Comparison of ENCODE assay signal across 14 cellular contexts in genomic region chr9:76603448-76603895, GRCh38.
DNase-seq lines count a peak whose midpoint lies in the region; ATAC-seq and TF ChIP-seq lines count a peak whose summit lies in the region.
"Had no signal": no experiment of that assay in that cellular context is flagged by ENCODE, and none has a peak within 500 bp of the region (broad histone marks: within the 10 kb centered on the region; RNA-seq: fewer than 3 reads in every experiment).

No MANE protein-coding gene starts in this region.

- peak; percentile 53 for ATAC-seq in naive thymus-derived CD4-positive, alpha-beta T cell
- ATAC-seq in HG02973 (IDR thresholded peaks at IDR 0.05; ENCODE audit: unreplicated experiment) = no peak
- ATAC-seq in GM21526 (IDR thresholded peaks at IDR 0.05; ENCODE audit: low FRiP score, unreplicated experiment) = no peak

- no peak for TF ChIP-seq POLR2A in esophagus muscularis mucosa (IDR thresholded peaks at IDR 0.05; ENCODE audit: low read depth)

- no peak overlapping the region for H2AFZ ChIP-seq in mammary epithelial cell (ENCODE audit: low read depth, low read length)

- H3K4me3 ChIP-seq in MG63 = no peak overlapping the region
- no peak overlapping the region for H3K4me3 ChIP-seq in mammary epithelial cell (replicated peaks in 1 of 3; ENCODE audit: insufficient read depth in 1 of 3, low read depth in 2 of 3, low read length in 3 of 3)
- H3K4me3 ChIP-seq in naive thymus-derived CD4-positive, alpha-beta T cell (ENCODE audit: low read length) = no peak overlapping the region
- H3K4me3 ChIP-seq in esophagus muscularis mucosa = no peak overlapping the region
- no peak overlapping the region for H3K4me3 ChIP-seq in coronary artery
- H3K4me3 ChIP-seq: HAP-1, ovary, stomach had no signal

- TF ChIP-seq CTCF in mammary epithelial cell (conservative IDR thresholded peaks at IDR 0.05 in 1 of 2, IDR thresholded peaks at IDR 0.05 in 1 of 2; ENCODE audit: extremely low read depth in 1 of 2, insufficient read depth in 1 of 2, low read depth in 1 of 2, low read length in 2 of 2) = no peak
- no peak for TF ChIP-seq CTCF in esophagus muscularis mucosa (IDR thresholded peaks at IDR 0.05)
- TF ChIP-seq CTCF in coronary artery (IDR thresholded peaks at IDR 0.05) = no peak

- CTCF ChIA-PET in mammary epithelial cell (lab: Charles Lee; ENCODE audit: low non-redundant PET) = no interaction called here
- CTCF ChIA-PET in naive thymus-derived CD4-positive, alpha-beta T cell (lab: Charles Lee) = no interaction called here

- in situ Hi-C loops in mammary epithelial cell (cut with MboI; ENCODE audit: low sequenced_read_pairs in 2 of 2) = no loop called here

- POLR2A ChIA-PET in naive thymus-derived CD4-positive, alpha-beta T cell (lab: Charles Lee) = no interaction called here

- no peak overlapping the region for H3K4me2 ChIP-seq in mammary epithelial cell (ENCODE audit: insufficient read depth, low read depth, low read length)

- peaks cover 0 to 6% (median 0%) of the 10 kb centered on the region in 7 donors for H3K4me1 Mint-ChIP-seq in naive thymus-derived CD4-positive, alpha-beta T cell

- peaks cover 0 to 14% (median 6%) of the 10 kb centered on the region in 5 donors for H3K27me3 Mint-ChIP-seq in naive thymus-derived CD4-positive, alpha-beta T cell

- H3K27ac Mint-ChIP-seq in naive thymus-derived CD4-positive, alpha-beta T cell = no peak overlapping the region
- H3K27ac Mint-ChIP-seq: activated T-helper 1 cell treated with anti-CD3 and anti-CD28 coated beads, Interleukin-12 subunit alpha, Interleukin-12 subunit beta, Interleukin-2, Interleukin-4 antibody, amounts not matched to agents 30 ng/mL and 10 ng/mL and 1 ng/mL, durations not matched to agents 14 hours and 24 hours and 36 hours had no signal

- H3K4me1 ChIP-seq in mammary epithelial cell (ENCODE audit: insufficient read depth, low read length) (peaks cover 5% of the 10 kb centered on the region), esophagus muscularis mucosa (peaks cover 0 to 4% (median 0%) of the 10 kb centered on the region in 4 donors)
- H3K4me1 ChIP-seq in naive thymus-derived CD4-positive, alpha-beta T cell (ENCODE audit: control insufficient read depth in 2 of 2, insufficient read depth in 2 of 2, low read length in 2 of 2) = no peaks in the 10 kb centered on the region
- H3K4me1 ChIP-seq: HAP-1, stomach had no signal

- peak; percentile 9 for DNase-seq in ELR (ENCODE audit: low read depth)
- peak; percentile 37 for DNase-seq in MG63
- peak; percentile 12 for DNase-seq in mammary epithelial cell
- no peak for DNase-seq in naive thymus-derived CD4-positive, alpha-beta T cell
- DNase-seq in esophagus muscularis mucosa (ENCODE audit: extremely low spot score) = no peak
- no peak for DNase-seq in coronary artery (ENCODE audit: low spot score)
- DNase-seq: ovary; stimulated activated CD4-positive, alpha-beta T cell treated with anti-CD3 and anti-CD28 coated beads, Interleukin-2, amount 100 ng/mL, for 24 hours; stomach had no signal

- no peaks in the 10 kb centered on the region for H3K79me2 ChIP-seq in mammary epithelial cell (ENCODE audit: insufficient read depth, low read length)

- H3K36me3 Mint-ChIP-seq in naive thymus-derived CD4-positive, alpha-beta T cell = no peaks in the 10 kb centered on the region

- peaks cover 3% of the 10 kb centered on the region; the same call in 1 of the 2 replicates for H3K9me3 ChIP-seq in MG63
- no peaks in the 10 kb centered on the region for H3K9me3 ChIP-seq in mammary epithelial cell (replicated peaks; ENCODE audit: insufficient read depth, low read length)
- no peaks in the 10 kb centered on the region for H3K9me3 ChIP-seq in naive thymus-derived CD4-positive, alpha-beta T cell (ENCODE audit: control insufficient read depth in 2 of 3, low read length in 3 of 3)
- H3K9me3 ChIP-seq in esophagus muscularis mucosa = no peaks in the 10 kb centered on the region
- H3K9me3 ChIP-seq: HAP-1, ovary, stomach had no signal

- H3K27me3 ChIP-seq in MG63 = no peaks in the 10 kb centered on the region
- H3K27me3 ChIP-seq in mammary epithelial cell (ENCODE audit: insufficient read depth, low read length) = no peaks in the 10 kb centered on the region
- H3K27me3 ChIP-seq in naive thymus-derived CD4-positive, alpha-beta T cell (ENCODE audit: control insufficient read depth in 2 of 2, insufficient read depth in 2 of 2, low read length in 2 of 2) = no peaks in the 10 kb centered on the region
- H3K27me3 ChIP-seq in esophagus muscularis mucosa = peaks cover 0 to 3% (median 0%) of the 10 kb centered on the region in 4 donors
- H3K27me3 ChIP-seq: ovary, stomach had no signal

- intact Hi-C loops in mammary epithelial cell (cut with micrococcal nuclease) (no loop called here), esophagus muscularis mucosa (cut with DNase I) (no loop called here)
- intact Hi-C loops in naive thymus-derived CD4-positive, alpha-beta T cell (cut with micrococcal nuclease) = no loop called here

- H4K20me1 ChIP-seq in mammary epithelial cell (ENCODE audit: insufficient read depth, low read length) = no peaks in the 10 kb centered on the region

- no TSS peak for BruUV-seq in mammary epithelial cell (replicated peaks; lab: Mats Ljungman, UMichigan)

- no peak overlapping the region for H3K27ac ChIP-seq in mammary epithelial cell (ENCODE audit: insufficient read depth, low read depth, low read length)
- H3K27ac ChIP-seq in naive thymus-derived CD4-positive, alpha-beta T cell (ENCODE audit: low read depth, low read length) = no peak overlapping the region
- no peak overlapping the region for H3K27ac ChIP-seq in esophagus muscularis mucosa (replicated peaks in 1 of 4)
- peak overlapping the region in 1 of 2 donors; percentile 5 for H3K27ac ChIP-seq in coronary artery
- H3K27ac ChIP-seq: ovary, RWPE1, stomach had no signal

- H3K36me3 ChIP-seq in MG63 (no peaks in the 10 kb centered on the region), mammary epithelial cell (ENCODE audit: insufficient read depth, low read length) (no peaks in the 10 kb centered on the region), esophagus muscularis mucosa (no peaks in the 10 kb centered on the region)
- H3K36me3 ChIP-seq in naive thymus-derived CD4-positive, alpha-beta T cell (ENCODE audit: control insufficient read depth in 2 of 3, insufficient read depth in 3 of 3, low read length in 3 of 3) = no peaks in the 10 kb centered on the region
- H3K36me3 ChIP-seq: HAP-1, ovary, stomach had no signal

- no peak overlapping the region for H3K9ac ChIP-seq in mammary epithelial cell (ENCODE audit: insufficient read depth, low read length)

- peaks cover 0 to 2% (median 0%) of the 10 kb centered on the region in 11 donors for H3K9me3 Mint-ChIP-seq in naive thymus-derived CD4-positive, alpha-beta T cell
- H3K9me3 Mint-ChIP-seq: activated T-helper 1 cell treated with anti-CD3 and anti-CD28 coated beads, Interleukin-12 subunit alpha, Interleukin-12 subunit beta, Interleukin-2, Interleukin-4 antibody, amounts not matched to agents 30 ng/mL and 10 ng/mL and 1 ng/mL, durations not matched to agents 14 hours and 24 hours and 36 hours had no signal

- no peak for TF ChIP-seq EP300 in esophagus muscularis mucosa (IDR thresholded peaks at IDR 0.05)

- dilution Hi-C loops in mammary epithelial cell (cut with HindIII; ENCODE audit: low sequenced_read_pairs) = no loop called here

- no peak overlapping the region for H3K4me3 Mint-ChIP-seq in naive thymus-derived CD4-positive, alpha-beta T cell
- H3K4me3 Mint-ChIP-seq: activated T-helper 1 cell treated with anti-CD3 and anti-CD28 coated beads, Interleukin-12 subunit alpha, Interleukin-12 subunit beta, Interleukin-2, Interleukin-4 antibody, amounts not matched to agents 30 ng/mL and 10 ng/mL and 1 ng/mL, durations not matched to agents 14 hours and 24 hours and 36 hours had no signal

Comparison
In these comparisons a context has a peak if more than half of its experiments do, and no peak if none do; other contexts are left out.
1. DNase-seq: peak in ELR (single experiment), MG63 (single experiment) and mammary epithelial cell (single experiment); none in naive thymus-derived CD4-positive, alpha-beta T cell (0 of 9), esophagus muscularis mucosa (single experiment) and coronary artery (single experiment).